Comparison of ENCODE assay signal across 13 cellular contexts in genomic region chr1:184910596-184910995, GRCh38.
A peak's percentile ranks its signal among the peaks of the same experiment; 100 is the strongest.
DNase-seq lines count a peak whose midpoint lies in the region; ATAC-seq, FAIRE-seq and TF ChIP-seq lines count a peak whose summit lies in the region.
"Had no signal": no experiment of that assay in that cellular context is flagged by ENCODE, and none has a peak within 500 bp of the region (broad histone marks: within the 10 kb centered on the region; RNA-seq: fewer than 3 reads in every experiment).

No MANE protein-coding gene starts in this region.

- H3K4me3 ChIP-seq in retinal pigment epithelial cell (ENCODE audit: low read length): no peak overlapping the region
- H3K4me3 ChIP-seq: BLaER1 treated with 17β-estradiol and CSF1 and Interleukin-3, amounts not matched to agents 10 nM and 100 nM; dorsolateral prefrontal cortex had no signal

- no peak for FAIRE-seq in GM19239 (lab: Jason Lieb, UNC)

- TF ChIP-seq CTCF in retinal pigment epithelial cell (conservative IDR thresholded peaks at IDR 0.05; ENCODE audit: low read depth, low read length): no peak

- intact Hi-C loops in Right ventricle myocardium superior (cut with DNase I) (no loop called here), head of caudate nucleus (cut with DNase I) (no loop called here)

- peak; percentile 66 for DNase-seq in GM04503 (ENCODE audit: low read depth)
- DNase-seq in astrocyte of the hippocampus (ENCODE audit: low read depth, low spot score): peak; percentile 32
- peak; percentile 66 for DNase-seq in Right ventricle myocardium superior
- DNase-seq in retinal pigment epithelial cell (ENCODE audit: low read depth): peak; percentile 90
- DNase-seq in AML-193 (lab: John Stamatoyannopoulos, UW): no peak
- DNase-seq in GM19239 (ENCODE audit: insufficient read length, low spot score): no peak
- DNase-seq in head of caudate nucleus: no peak
- DNase-seq: activated CD8-positive, alpha-beta T cell treated with anti-CD3 and anti-CD28 coated beads for 36 hours; activated naive CD4-positive, alpha-beta T cell treated with anti-CD3 and anti-CD28 coated beads, Interleukin-2, amount 50 U/mL, for 16 hours; dorsolateral prefrontal cortex; NCI-H2171 treated with DMSO at 0.1 percent for 48 hours had no signal

- peak; percentile 71 for ATAC-seq in Right ventricle myocardium superior (ENCODE audit: poor library complexity)
- ATAC-seq in activated CD4-positive, CD25-positive, alpha-beta regulatory T cell treated with anti-CD3 and anti-CD28 coated beads, Interleukin-2, amount 50 U/mL, for 24 hours: no peak
- ATAC-seq: activated CD8-positive, alpha-beta T cell treated with anti-CD3 and anti-CD28 coated beads for 36 hours had no signal

Comparison
In these comparisons a context has a peak if more than half of its experiments do, and no peak if none do; other contexts are left out.
1. DNase-seq: peak in GM04503 (single experiment), astrocyte of the hippocampus (single experiment), Right ventricle myocardium superior (single experiment) and retinal pigment epithelial cell (single experiment); none in AML-193 (0 of 2), GM19239 (single experiment) and head of caudate nucleus (0 of 42).